In genomic region chr7:115850774-115851173, GRCh38 we compare ENCODE assay signal across 19 cellular contexts.
DNase-seq lines count a peak whose midpoint lies in the region; ATAC-seq, FAIRE-seq and TF ChIP-seq lines count a peak whose summit lies in the region.
"Had no signal": no experiment of that assay in that cellular context is flagged by ENCODE, and none has a peak within 500 bp of the region (broad histone marks: within the 10 kb centered on the region; RNA-seq: fewer than 3 reads in every experiment).

No MANE protein-coding gene starts in this region.

- no peaks in the 10 kb centered on the region for H3K23me2 ChIP-seq in H1 (ENCODE audit: low read depth, low read length)

- H3K79me1 ChIP-seq in IMR-90 (ENCODE audit: low read depth in 1 of 2, low read length in 2 of 2) (no peaks in the 10 kb centered on the region), H1 (ENCODE audit: low read depth, low read length) (no peaks in the 10 kb centered on the region)

- H4K20me1 ChIP-seq in IMR-90 (ENCODE audit: insufficient read depth, low read length) (no peaks in the 10 kb centered on the region), H1 (replicated peaks in 1 of 2; ENCODE audit: control insufficient read depth in 1 of 2, insufficient read depth in 2 of 2, low read length in 2 of 2) (no peaks in the 10 kb centered on the region)
- H4K20me1 ChIP-seq: BLaER1 treated with 17β-estradiol and CSF1 and Interleukin-3, amounts not matched to agents 10 nM and 100 nM had no signal

- H3K9ac ChIP-seq in IMR-90 (ENCODE audit: low read depth, low read length) = no peak overlapping the region
- no peak overlapping the region for H3K9ac ChIP-seq in SK-N-MC (ENCODE audit: insufficient read length)
- H3K9ac ChIP-seq in H1 (replicated peaks in 1 of 4; ENCODE audit: extremely low read depth in 1 of 4, low read depth in 3 of 4, low read length in 3 of 4) = no peak overlapping the region
- H3K9ac ChIP-seq: BLaER1 treated with 17β-estradiol and CSF1 and Interleukin-3, amounts not matched to agents 10 nM and 100 nM had no signal

- H3K27ac ChIP-seq in A549 = no peak overlapping the region
- no peak overlapping the region for H3K27ac ChIP-seq in IMR-90 (ENCODE audit: insufficient read depth, low read length)
- H3K27ac ChIP-seq in SK-N-MC = peak overlapping the region; percentile 22; the same call in 1 of the 2 replicates
- no peak overlapping the region for H3K27ac ChIP-seq in H1 (ENCODE audit: low read depth, low read length)
- no peak overlapping the region for H3K27ac ChIP-seq in testis
- no peak overlapping the region for H3K27ac ChIP-seq in WERI-Rb-1
- H3K27ac ChIP-seq: BLaER1 treated with 17β-estradiol and CSF1 and Interleukin-3, amounts not matched to agents 10 nM and 100 nM; C4-2B had no signal

- dilution Hi-C loops in IMR-90 (cut with HindIII; ENCODE audit: low sequenced_read_pairs, unreplicated experiment) = no loop called here

- TF ChIP-seq CTCF in A549 (IDR thresholded peaks at IDR 0.05) (no peak), IMR-90 (conservative IDR thresholded peaks at IDR 0.05; ENCODE audit: low read depth, low read length) (no peak), H1 (IDR thresholded peaks at IDR 0.05; ENCODE audit: control extremely low read depth in 1 of 3, insufficient read depth in 1 of 3, low read depth in 1 of 3, low read length in 3 of 3) (no peak), testis (IDR thresholded peaks at IDR 0.05) (no peak), WERI-Rb-1 (IDR thresholded peaks at IDR 0.05; ENCODE audit: low read depth, low read length) (no peak)

- FAIRE-seq in A549 (lab: Jason Lieb, UNC) (no peak), H1 (lab: Jason Lieb, UNC) (no peak)
- FAIRE-seq: D721Med, GM12891, GM19239 had no signal

- no peak overlapping the region for H2BK12ac ChIP-seq in H1 (ENCODE audit: low read depth, low read length)

- no peak overlapping the region for H3K4ac ChIP-seq in IMR-90 (ENCODE audit: low read depth, low read length)
- H3K4ac ChIP-seq in H1 (replicated peaks; ENCODE audit: insufficient read length, low read depth, low read length) = no peak overlapping the region

- H3K9me3 ChIP-seq in A549 = no peaks in the 10 kb centered on the region
- no peaks in the 10 kb centered on the region for H3K9me3 ChIP-seq in IMR-90 (ENCODE audit: control insufficient read depth, insufficient read depth, low read length)
- H3K9me3 ChIP-seq in SK-N-MC (ENCODE audit: low read depth, low read length) = no peaks in the 10 kb centered on the region
- no peaks in the 10 kb centered on the region for H3K9me3 ChIP-seq in H1 (ENCODE audit: insufficient read depth in 2 of 2, low read depth in 1 of 2, low read length in 1 of 2)
- H3K9me3 ChIP-seq in testis = no peaks in the 10 kb centered on the region
- H3K9me3 ChIP-seq in WERI-Rb-1 (ENCODE audit: severe bottlenecking) = no peaks in the 10 kb centered on the region
- H3K9me3 ChIP-seq: BLaER1 treated with 17β-estradiol and CSF1 and Interleukin-3, amounts not matched to agents 10 nM and 100 nM; Caco-2 had no signal

- CTCF ChIA-PET in A549 (lab: Yijun Ruan, JAX) (interaction anchor here (1.1 to 3.3 kb wide), 10 partner anchors 9 to 1826 kb away, joined by 3 to 19 read pairs (median 6); no protein-coding TSS in a partner anchor), IMR-90 (lab: Yijun Ruan, JAX) (interaction anchor here (0.6 to 2.2 kb wide), 8 partner anchors 28 to 1769 kb away, joined by 3 to 10 read pairs (median 4); no protein-coding TSS in a partner anchor), H1 (lab: Charles Lee; ENCODE audit: partially characterized antibody) (interaction anchor here (0.6 to 2.9 kb wide), 31 partner anchors 9 to 1424 kb away, joined by 3 to 16 read pairs (median 4); no protein-coding TSS in a partner anchor)

- H3K4me1 ChIP-seq in A549 (no peaks in the 10 kb centered on the region), IMR-90 (ENCODE audit: control insufficient read depth, insufficient read depth, low read length) (no peaks in the 10 kb centered on the region), H1 (replicated peaks in 1 of 4; ENCODE audit: control insufficient read depth in 3 of 4, insufficient read depth in 4 of 4, low read length in 3 of 4) (no peaks in the 10 kb centered on the region), testis (no peaks in the 10 kb centered on the region)
- H3K4me1 ChIP-seq: BLaER1 treated with 17β-estradiol and CSF1 and Interleukin-3, amounts not matched to agents 10 nM and 100 nM; Caco-2 had no signal

- H3K18ac ChIP-seq in IMR-90 (ENCODE audit: low read depth, low read length) (no peak overlapping the region), H1 (ENCODE audit: extremely low read depth, low read length) (no peak overlapping the region)

- POLR2A ChIA-PET in A549 (lab: Yijun Ruan, JAX) (no interaction called here), IMR-90 (lab: Charles Lee; ENCODE audit: unreplicated experiment) (interaction anchor here (0.5 kb wide), 1 partner anchor 48 kb away, joined by 4 read pairs; no protein-coding TSS in a partner anchor), H1 (lab: Charles Lee; ENCODE audit: partially characterized antibody) (no interaction called here)

- no TSS peak for BruUV-seq in IMR-90 (replicated peaks; lab: Mats Ljungman, UMichigan)

- no peak for TF ChIP-seq EP300 in A549 (IDR thresholded peaks at IDR 0.05)
- TF ChIP-seq EP300 in H1 (IDR thresholded peaks at IDR 0.05; ENCODE audit: borderline replicate concordance in 1 of 2, low read depth in 2 of 2, low read length in 2 of 2) = no peak

- in situ Hi-C loops in IMR-90 (cut with MboI; ENCODE audit: low sequenced_read_pairs) = loop anchor here (25.0 kb wide), 1 partner anchor 988 kb away; no protein-coding TSS in a partner anchor

- H3K36me3 ChIP-seq in IMR-90 (ENCODE audit: control insufficient read depth, insufficient read depth, low read length) (no peaks in the 10 kb centered on the region), SK-N-MC (ENCODE audit: insufficient read depth, low read length) (no peaks in the 10 kb centered on the region), H1 (ENCODE audit: control insufficient read depth in 2 of 4, insufficient read depth in 4 of 4, low read length in 3 of 4) (no peaks in the 10 kb centered on the region; a peak in 1 of 8 replicates), testis (ENCODE audit: low read depth, missing control alignments) (no peaks in the 10 kb centered on the region), WERI-Rb-1 (no peaks in the 10 kb centered on the region)
- H3K36me3 ChIP-seq: BLaER1 treated with 17β-estradiol and CSF1 and Interleukin-3, amounts not matched to agents 10 nM and 100 nM had no signal

- no peak overlapping the region for H2AK9ac ChIP-seq in IMR-90 (replicated peaks; ENCODE audit: low read depth, low read length, poor library complexity)

- no peak for TF ChIP-seq POLR2A in A549 (IDR thresholded peaks at IDR 0.05; ENCODE audit: low read length)
- TF ChIP-seq POLR2A in IMR-90 (IDR thresholded peaks at IDR 0.05; ENCODE audit: low read depth, low read length) = no peak
- no peak for TF ChIP-seq POLR2A in H1 (IDR thresholded peaks at IDR 0.05; ENCODE audit: control extremely low read depth in 1 of 2, low read depth in 2 of 2, low read length in 2 of 2)
- no peak for TF ChIP-seq POLR2A in testis (IDR thresholded peaks at IDR 0.05)

- H3K79me2 ChIP-seq in H1 (ENCODE audit: control insufficient read depth in 1 of 2, insufficient read depth in 2 of 2, low read length in 2 of 2) = no peaks in the 10 kb centered on the region

- H2BK5ac ChIP-seq in IMR-90 (ENCODE audit: low read depth, low read length, poor library complexity, severe bottlenecking) (no peak overlapping the region), H1 (ENCODE audit: low read depth, low read length) (no peak overlapping the region)

- no peak overlapping the region for H4K5ac ChIP-seq in IMR-90 (ENCODE audit: low read depth, low read length)
- H4K5ac ChIP-seq in H1 (ENCODE audit: insufficient read length, low read depth, low read length) = no peak overlapping the region

- H2AFZ ChIP-seq in IMR-90 (replicated peaks; ENCODE audit: low read length, poor library complexity) = no peak overlapping the region
- peak overlapping the region; percentile 57; the same call in 1 of the 2 replicates for H2AFZ ChIP-seq in H1 (ENCODE audit: low read length)

- H3K4me3 ChIP-seq in A549 (no peak overlapping the region), IMR-90 (ENCODE audit: insufficient read depth, low read depth, low read length) (no peak overlapping the region), SK-N-MC (no peak overlapping the region), H1 (ENCODE audit: extremely low read depth in 1 of 4, insufficient read depth in 2 of 4, low read depth in 3 of 4, low read length in 4 of 4) (no peak overlapping the region), testis (no peak overlapping the region), WERI-Rb-1 (ENCODE audit: low read depth, low read length) (no peak overlapping the region)
- H3K4me3 ChIP-seq: BLaER1 treated with 17β-estradiol and CSF1 and Interleukin-3, amounts not matched to agents 10 nM and 100 nM had no signal

- H3K23ac ChIP-seq in IMR-90 (ENCODE audit: low read depth, low read length) = no peak overlapping the region
- H3K23ac ChIP-seq in H1 (ENCODE audit: insufficient read length) = no peak overlapping the region

- H2BK120ac ChIP-seq in IMR-90 (ENCODE audit: low read depth, low read length) = no peak overlapping the region
- H2BK120ac ChIP-seq in H1 (replicated peaks; ENCODE audit: low read depth, low read length) = no peak overlapping the region

- H4K91ac ChIP-seq in IMR-90 (ENCODE audit: insufficient read depth, low read depth, low read length) (no peak overlapping the region), H1 (replicated peaks; ENCODE audit: insufficient read length, low read length) (no peak overlapping the region)

- H3K27me3 ChIP-seq in IMR-90 (ENCODE audit: control insufficient read depth, insufficient read depth, low read length) (no peaks in the 10 kb centered on the region), H1 (replicated peaks in 1 of 4; ENCODE audit: control insufficient read depth in 3 of 4, extremely low read depth in 1 of 4, insufficient read depth in 3 of 4, low read length in 3 of 4) (no peaks in the 10 kb centered on the region), testis (no peaks in the 10 kb centered on the region), WERI-Rb-1 (ENCODE audit: insufficient read depth, low read depth, severe bottlenecking) (no peaks in the 10 kb centered on the region)
- H3K27me3 ChIP-seq: BLaER1 treated with 17β-estradiol and CSF1 and Interleukin-3, amounts not matched to agents 10 nM and 100 nM had no signal

- no peak for DNase-seq in A549 (ENCODE audit: low read depth in 1 of 2, low spot score in 1 of 2)
- no peak for DNase-seq in IMR-90
- DNase-seq in SK-N-MC (ENCODE audit: low read depth, low spot score) = no peak
- no peak for DNase-seq in H1 (ENCODE audit: low read depth in 1 of 2, low spot score in 2 of 2)
- no peak for DNase-seq in testis
- no peak for DNase-seq in anterior cingulate cortex (lab: John Stamatoyannopoulos, UW)
- no peak for DNase-seq in WERI-Rb-1
- DNase-seq: 8988T; CD4-positive, alpha-beta T cell; CD8-positive, alpha-beta T cell; DMS79 treated with DMSO at 0.1 percent for 48 hours; GF-D8 had no signal

- H3K14ac ChIP-seq in IMR-90 (replicated peaks; ENCODE audit: low read depth, low read length) (no peak overlapping the region), H1 (ENCODE audit: insufficient read length) (no peak overlapping the region)

- H2BK15ac ChIP-seq in IMR-90 (ENCODE audit: low read depth, low read length) = no peak overlapping the region
- no peak overlapping the region for H2BK15ac ChIP-seq in H1 (ENCODE audit: low read length)

- 9% methylated on average over 3 of the region's 3 CpGs for WGBS in A549 (ENCODE audit: missing lambda C conversion rate)
- 80% methylated on average over 1 of the region's 3 CpGs; no CpG with 5 or more reads in 1 of the 2 experiments for WGBS in IMR-90 (ENCODE audit: extremely low coverage in 2 of 2, insufficient read length in 1 of 2), 2 experiments
- 86% methylated on average over 3 of the region's 3 CpGs; no CpG with 5 or more reads in 1 of the 2 experiments for WGBS in H1 (ENCODE audit: extremely low coverage in 1 of 2, insufficient coverage in 1 of 2, insufficient read length in 1 of 2, insufficient replicate concordance in 2 of 2, low coverage in 1 of 2, low lambda C conversion rate in 2 of 2, missing lambda C conversion rate in 1 of 2), 2 experiments
- WGBS in testis, 2 donors = 72 to 84% methylated on average over 3 of the region's 3 CpGs

- no peak overlapping the region for H4K8ac ChIP-seq in IMR-90 (ENCODE audit: low read depth in 2 of 2, low read length in 2 of 2)
- H4K8ac ChIP-seq in H1 (ENCODE audit: extremely low read depth, insufficient read depth, low read length) = no peak overlapping the region

- H2BK20ac ChIP-seq in IMR-90 (ENCODE audit: low read depth, low read length) = no peak overlapping the region
- H2BK20ac ChIP-seq in H1 (ENCODE audit: low read length) = no peak overlapping the region

- no peaks in the 10 kb centered on the region for H3K9me1 ChIP-seq in IMR-90 (ENCODE audit: insufficient read depth, low read length)

- TF ChIP-seq RAD21 in A549 (conservative IDR thresholded peaks at IDR 0.05 in 1 of 2, IDR thresholded peaks at IDR 0.05 in 1 of 2) (no peak), IMR-90 (IDR thresholded peaks at IDR 0.05; ENCODE audit: low read length) (no peak), H1 (IDR thresholded peaks at IDR 0.05 in 1 of 2, conservative IDR thresholded peaks at IDR 0.05 in 1 of 2; ENCODE audit: low read depth in 2 of 2, low read length in 2 of 2) (no peak)

- H2AK5ac ChIP-seq in IMR-90 (ENCODE audit: low read depth, low read length) (no peak overlapping the region), H1 (ENCODE audit: low read depth, low read length) (no peak overlapping the region)

- H3K56ac ChIP-seq in IMR-90 (ENCODE audit: extremely low read depth, insufficient read depth, low read length) (no peak overlapping the region), H1 (replicated peaks; ENCODE audit: insufficient read length, low read depth, low read length) (no peak overlapping the region)

- intact Hi-C loops in IMR-90 (cut with micrococcal nuclease) = loop anchor here (1.0 to 5.0 kb wide), 5 partner anchors 493 to 1823 kb away; no protein-coding TSS in a partner anchor
- intact Hi-C loops in testis (cut with DNase I; ENCODE audit: low total_unique reads) = no loop called here

- H3K4me2 ChIP-seq in A549 = no peak overlapping the region
- no peak overlapping the region for H3K4me2 ChIP-seq in IMR-90 (ENCODE audit: low read depth, low read length)
- no peak overlapping the region for H3K4me2 ChIP-seq in H1 (ENCODE audit: insufficient read depth in 1 of 2, low read depth in 2 of 2, low read length in 2 of 2)

- ATAC-seq in A549 (no peak), IMR-90 (ENCODE audit: low read depth) (no peak), HG03354 (IDR thresholded peaks at IDR 0.05; ENCODE audit: poor library complexity, severe bottlenecking, unreplicated experiment) (no peak)
- ATAC-seq: CD8-positive, alpha-beta T cell had no signal

Comparison
In these comparisons a context has a peak if more than half of its experiments do, and no peak if none do; other contexts are left out.
1. Of the 18 proteins assayed by ChIP-seq in both H1 and A549: peak only in H1: none; only in A549: MAFK; in both: none; in neither: 17.